In the genomic region with DNA sequence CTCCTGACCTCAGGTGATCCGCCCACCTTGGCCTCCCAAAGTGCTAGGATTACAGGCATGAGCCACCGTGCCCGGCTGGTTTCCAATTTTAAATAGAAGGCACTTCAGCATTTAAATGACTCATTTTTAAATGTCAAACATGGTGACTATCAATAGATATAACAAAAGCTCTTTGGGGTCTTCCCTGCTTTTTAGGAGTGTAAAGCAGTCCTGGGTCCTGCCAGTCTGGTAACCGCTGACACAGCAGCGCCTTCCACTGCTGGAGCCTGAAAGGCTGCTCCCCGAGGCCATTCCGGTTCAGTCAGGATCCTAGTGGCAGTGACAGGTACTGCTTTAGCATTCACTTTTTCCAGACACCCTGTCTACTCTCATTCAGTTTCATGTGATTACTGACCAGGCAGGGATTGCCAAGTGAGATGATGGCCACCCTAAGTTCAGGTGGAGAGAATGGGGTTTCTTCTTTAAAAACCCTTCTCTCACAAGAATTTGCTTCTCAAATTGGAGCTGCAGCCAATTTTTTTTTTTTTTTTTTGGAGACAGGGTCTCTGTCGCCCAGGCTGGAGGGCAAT, we compare ENCODE assay signal across 8 cellular contexts. TPM values are rescaled to one million over a fixed set of nuclear protein-coding genes. Genes with fewer than 3 reads are reported as not detected.
DNase-seq lines count a peak whose midpoint lies in the region; ATAC-seq and TF ChIP-seq lines count a peak whose summit lies in the region.

No MANE protein-coding gene starts in this region.

- ATAC-seq in body of pancreas (peak; percentile 53), HG03378 (IDR thresholded peaks at IDR 0.05; ENCODE audit: unreplicated experiment) (no peak), HG03460 (IDR thresholded peaks at IDR 0.05; ENCODE audit: unreplicated experiment) (no peak)

- H3F3A ChIP-seq in MM.1S (ENCODE audit: insufficient read depth, low read length), result peaks cover 8% of the 10 kb centered on the region

- H3K27me3 ChIP-seq in MM.1S (replicated peaks; ENCODE audit: insufficient read depth, low read length) (no peaks in the 10 kb centered on the region), body of pancreas (no peaks in the 10 kb centered on the region), kidney epithelial cell (ENCODE audit: control insufficient read depth, insufficient read depth, low read length) (no peaks in the 10 kb centered on the region)

- TF ChIP-seq CTCF in MM.1S (IDR thresholded peaks at IDR 0.05; ENCODE audit: low read length), result peak; percentile 34
- peak; percentile 9 to 64 (median 54) for TF ChIP-seq CTCF in body of pancreas (IDR thresholded peaks at IDR 0.05)
- TF ChIP-seq CTCF in kidney epithelial cell (IDR thresholded peaks at IDR 0.05; ENCODE audit: insufficient read depth, low read length, poor library complexity, severe bottlenecking), result peak; percentile 65

- H3K36me3 ChIP-seq in MM.1S (replicated peaks; ENCODE audit: insufficient read depth, low read length), result no peaks in the 10 kb centered on the region
- no peaks in the 10 kb centered on the region for H3K36me3 ChIP-seq in body of pancreas (replicated peaks in 1 of 2; ENCODE audit: insufficient read depth in 1 of 2, low read depth in 2 of 2)
- H3K36me3 ChIP-seq in kidney epithelial cell (ENCODE audit: control insufficient read depth, insufficient read depth, low read length), result no peaks in the 10 kb centered on the region

- WGBS in body of pancreas, 2 donors, result 36% methylated on average over 8 of the region's 8 CpGs

- H3K9me3 ChIP-seq in MM.1S (replicated peaks; ENCODE audit: insufficient read depth, low read length) (no peaks in the 10 kb centered on the region), body of pancreas (no peaks in the 10 kb centered on the region)

- H3K4me1 ChIP-seq in MM.1S (ENCODE audit: low read length) (peaks cover 10% of the 10 kb centered on the region), body of pancreas (peaks cover 83% of the 10 kb centered on the region)

- no peak overlapping the region for H3K4me2 ChIP-seq in MM.1S (ENCODE audit: low read depth, low read length)

- peaks cover 87% of the 10 kb centered on the region for H4K20me1 ChIP-seq in MM.1S (ENCODE audit: insufficient read depth, low read length)

- no peak overlapping the region for H2AFZ ChIP-seq in MM.1S (ENCODE audit: low read length)

- H3K9ac ChIP-seq in MM.1S (ENCODE audit: low read length), result no peak overlapping the region

- no peaks in the 10 kb centered on the region for H3K9me2 ChIP-seq in MM.1S (replicated peaks; ENCODE audit: insufficient read depth, low read length)

- no peak overlapping the region for H3K4me3 ChIP-seq in MM.1S (ENCODE audit: low read length)
- no peak overlapping the region for H3K4me3 ChIP-seq in body of pancreas
- H3K4me3 ChIP-seq in kidney epithelial cell (ENCODE audit: low read depth, low read length), result no peak overlapping the region

- H3K27ac ChIP-seq in MM.1S (ENCODE audit: low read length) (no peak overlapping the region), body of pancreas (peak overlapping the region in 2 of 4 donors; percentile 31 to 40)

- TF ChIP-seq POLR2A in body of pancreas (IDR thresholded peaks at IDR 0.05), result no peak

- DNase-seq in GDM1 (lab: John Stamatoyannopoulos, UW) (peak; percentile 35), MM.1S (peak; percentile 16), T-helper 9 cell (peak; percentile 50), body of pancreas (peak; percentile 48 to 67 (median 63)), kidney epithelial cell (ENCODE audit: low read depth) (no peak)
- peak; percentile 45 to 69 for DNase-seq in stimulated activated CD8-positive, alpha-beta memory T cell treated with anti-CD3 and anti-CD28 coated beads, Interleukin-7, amount 100 ng/mL, for 48 hours (ENCODE audit: extremely low read depth in 1 of 2, low read depth in 1 of 2)

- peaks cover 97% of the 10 kb centered on the region for H3K79me2 ChIP-seq in MM.1S (ENCODE audit: low read length)

- intact Hi-C loops in body of pancreas (cut with DNase I), result no loop called here

RNA-seq across cellular contexts. Expression of gene DIDO1, which starts 5.1 kb away (rescaled TPM):
- 10 to 100 TPM; 38.4 to 51.7 TPM for total RNA-seq in body of pancreas
- 37.9 and 40.2 TPM in 2 replicates for total RNA-seq in kidney epithelial cell

RNA-seq across cellular contexts. Expression of gene GID8, which starts 16.7 kb away (rescaled TPM):
- total RNA-seq in body of pancreas (10 to 100 TPM; 26.2 to 29.7 TPM), kidney epithelial cell (32.9 and 36.3 TPM in 2 replicates)

RNA-seq across cellular contexts. Expression of gene SLC17A9, which starts 31.3 kb away (rescaled TPM):
- total RNA-seq in body of pancreas, result 1 to 10 TPM in 1 of 2 donors, under 1 TPM in 1; 0.78 to 4.9 TPM
- 12.0 and 13.8 TPM in 2 replicates for total RNA-seq in kidney epithelial cell

RNA-seq across cellular contexts. Expression of gene TCFL5, which starts 59.6 kb away (rescaled TPM):
- total RNA-seq in body of pancreas, result 1 to 10 TPM; 2.0 to 7.5 TPM
- total RNA-seq in kidney epithelial cell, result 4.3 and 5.4 TPM in 2 replicates
